ENCODE assay signal across 8 cellular contexts in the genomic region with DNA sequence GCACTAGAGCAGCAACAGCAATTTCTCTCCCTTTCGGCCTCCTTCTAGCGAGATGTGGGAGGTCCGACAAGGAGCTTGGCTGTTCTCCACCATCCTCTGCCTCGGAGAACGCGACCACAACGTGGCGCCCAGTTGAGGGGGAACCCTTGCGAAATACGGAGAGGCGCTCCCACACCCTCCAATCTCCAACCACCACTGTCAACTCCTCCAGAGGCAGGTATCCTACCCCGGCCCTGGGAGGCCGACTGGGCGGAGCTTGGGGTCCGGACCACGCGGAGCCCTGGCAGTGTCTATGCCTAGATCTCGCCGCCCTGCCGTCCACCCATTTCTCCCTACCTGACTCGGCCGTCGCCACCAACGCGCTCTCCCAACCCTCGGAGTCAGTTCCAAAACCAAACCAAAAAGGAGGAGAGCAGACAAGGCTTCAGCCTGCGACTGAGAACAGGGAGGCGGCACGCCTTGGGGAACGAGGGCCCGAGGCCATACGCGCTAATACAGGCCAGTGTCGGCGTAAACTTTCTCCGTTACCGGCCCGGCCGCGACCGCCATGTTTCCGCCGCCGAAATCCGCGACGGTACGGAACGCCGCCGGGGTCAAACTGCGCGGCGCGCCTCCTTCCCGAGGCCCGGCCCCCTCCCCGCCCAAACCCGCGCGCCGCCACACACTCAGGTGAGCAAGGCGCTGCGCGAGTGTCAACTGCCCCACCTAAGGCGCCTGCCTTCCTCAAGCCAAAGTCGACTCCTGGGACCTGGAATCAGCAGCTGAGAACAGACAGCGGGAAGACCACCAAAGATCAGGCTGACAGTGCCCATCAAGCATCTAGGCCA. TPM values are rescaled to one million over a fixed set of nuclear protein-coding genes. Genes with fewer than 3 reads are reported as not detected.
DNase-seq lines count a peak whose midpoint lies in the region; ATAC-seq and TF ChIP-seq lines count a peak whose summit lies in the region.

A gene with protein sequence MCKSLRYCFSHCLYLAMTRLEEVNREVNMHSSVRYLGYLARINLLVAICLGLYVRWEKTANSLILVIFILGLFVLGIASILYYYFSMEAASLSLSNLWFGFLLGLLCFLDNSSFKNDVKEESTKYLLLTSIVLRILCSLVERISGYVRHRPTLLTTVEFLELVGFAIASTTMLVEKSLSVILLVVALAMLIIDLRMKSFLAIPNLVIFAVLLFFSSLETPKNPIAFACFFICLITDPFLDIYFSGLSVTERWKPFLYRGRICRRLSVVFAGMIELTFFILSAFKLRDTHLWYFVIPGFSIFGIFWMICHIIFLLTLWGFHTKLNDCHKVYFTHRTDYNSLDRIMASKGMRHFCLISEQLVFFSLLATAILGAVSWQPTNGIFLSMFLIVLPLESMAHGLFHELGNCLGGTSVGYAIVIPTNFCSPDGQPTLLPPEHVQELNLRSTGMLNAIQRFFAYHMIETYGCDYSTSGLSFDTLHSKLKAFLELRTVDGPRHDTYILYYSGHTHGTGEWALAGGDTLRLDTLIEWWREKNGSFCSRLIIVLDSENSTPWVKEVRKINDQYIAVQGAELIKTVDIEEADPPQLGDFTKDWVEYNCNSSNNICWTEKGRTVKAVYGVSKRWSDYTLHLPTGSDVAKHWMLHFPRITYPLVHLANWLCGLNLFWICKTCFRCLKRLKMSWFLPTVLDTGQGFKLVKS (minus strand): TSS at position 570 of the 827 bp plus-strand sequence. CDS start 5,568 bp downstream, outside the sequence.

- peak within 1 kb of the TSS; percentile 89 for H3K4me3 Mint-ChIP-seq in Calu3 (ENCODE audit: low read depth, unreplicated experiment)

- H3K4me2 ChIP-seq in OCI-LY7 (ENCODE audit: low read length), result peak within 1 kb of the TSS; percentile 78

- peak within 1 kb of the TSS; percentile 81 for H3K27ac Mint-ChIP-seq in Calu3 (ENCODE audit: unreplicated experiment)

- CTCF ChIA-PET in Calu3 (lab: Charles Lee), result no interaction called here
- CTCF ChIA-PET in OCI-LY7 (lab: Charles Lee; ENCODE audit: unreplicated experiment), result interaction anchor here (0.6 kb wide), 2 partner anchors 346 to 580 kb away, joined by 3 to 5 read pairs; no protein-coding TSS in a partner anchor

- BruUV-seq in Calu3 (replicated peaks; lab: Mats Ljungman, UMichigan), result TSS peak; percentile 93
- TSS peak; percentile 94 for BruUV-seq in OCI-LY7 (replicated peaks; lab: Mats Ljungman, UMichigan)

- H3K4me1 Mint-ChIP-seq in Calu3 (ENCODE audit: low read depth, unreplicated experiment), result peaks cover 38% of the 10 kb centered on the region

- H3K36me3 Mint-ChIP-seq in Calu3 (ENCODE audit: insufficient read depth, unreplicated experiment), result peaks cover 30% of the 10 kb centered on the region

- intact Hi-C loops in Calu3 (cut with micrococcal nuclease; ENCODE audit: unreplicated experiment) (loop anchor here (10.0 kb wide), 1 partner anchor 335 kb away; a partner anchor contains a TSS), OCI-LY7 (cut with micrococcal nuclease; ENCODE audit: unreplicated experiment) (no loop called here)

- no peaks in the 10 kb centered on the region for H3K9me3 Mint-ChIP-seq in Calu3 (ENCODE audit: low read depth, unreplicated experiment)

- TF ChIP-seq CTCF in Calu3 (IDR thresholded peaks at IDR 0.05; ENCODE audit: unreplicated experiment) (no peak), OCI-LY7 (conservative IDR thresholded peaks at IDR 0.05; ENCODE audit: low read length) (no peak), epithelial cell of esophagus (IDR thresholded peaks at IDR 0.05; ENCODE audit: insufficient read depth, low read depth, low read length, missing control alignments) (no peak)

- POLR2A ChIA-PET in OCI-LY7 (lab: Charles Lee), result interaction anchor here (0.6 to 1.2 kb wide), 5 partner anchors 11 to 1008 kb away, joined by 3 to 9 read pairs (median 3); a partner anchor contains a TSS

- H3K27me3 ChIP-seq in mononuclear cell (ENCODE audit: insufficient read depth, low read length), result no peaks in the 10 kb centered on the region

- H3K36me3 ChIP-seq in OCI-LY7 (ENCODE audit: insufficient read depth, low read length), result no peaks in the 10 kb centered on the region

- peak within 1 kb of the TSS; percentile 66 for H3K4me3 ChIP-seq in OCI-LY7 (ENCODE audit: low read depth, low read length, poor library complexity, severe bottlenecking)
- H3K4me3 ChIP-seq in epithelial cell of esophagus (ENCODE audit: low read length), result peak within 1 kb of the TSS; percentile 84
- H3K4me3 ChIP-seq in mononuclear cell (ENCODE audit: low read length), result peak within 1 kb of the TSS; percentile 88

- no peaks in the 10 kb centered on the region for H4K20me1 ChIP-seq in OCI-LY7 (ENCODE audit: insufficient read depth, low read length)

- ATAC-seq in GM21381 (IDR thresholded peaks at IDR 0.05; ENCODE audit: unreplicated experiment), result peak; percentile 83

- H2AFZ ChIP-seq in OCI-LY7 (ENCODE audit: low read length), result peak within 1 kb of the TSS; percentile 66; the same call in 1 of the 2 replicates

- no peaks in the 10 kb centered on the region for H3K27me3 Mint-ChIP-seq in Calu3 (ENCODE audit: unreplicated experiment)

- H3K79me2 ChIP-seq in OCI-LY7 (ENCODE audit: insufficient read depth, low read depth, low read length), result no peaks in the 10 kb centered on the region

- H3K9me3 ChIP-seq in OCI-LY7 (ENCODE audit: low read length) (no peaks in the 10 kb centered on the region), mononuclear cell (ENCODE audit: low read depth, low read length) (no peaks in the 10 kb centered on the region)

- peaks cover 6% of the 10 kb centered on the region for H3K4me1 ChIP-seq in OCI-LY7 (ENCODE audit: insufficient read depth, low read length, poor library complexity, severe bottlenecking)
- H3K4me1 ChIP-seq in mononuclear cell (ENCODE audit: insufficient read depth, low read length), result peaks cover 14% of the 10 kb centered on the region

- H3K27ac ChIP-seq in OCI-LY7 (ENCODE audit: low read depth, low read length, poor library complexity, severe bottlenecking), result peak within 1 kb of the TSS; percentile 48

- DNase-seq in Calu3 (peak; percentile 88), HUDEP-2 (lab: John Stamatoyannopoulos, UW; ENCODE audit: unreplicated experiment in 76 of 76) (peak in 75 of 76 experiments; percentile 18 to 97 (median 70)), OCI-LY7 (ENCODE audit: low spot score) (peak; percentile 52), activated T-cell treated with anti-CD3 and anti-CD28 coated beads for 24 hours (ENCODE audit: low read depth) (peak; percentile 83), epithelial cell of esophagus (ENCODE audit: low read depth) (peak; percentile 87)
- peak; percentile 78 to 79 for DNase-seq in stimulated activated CD8-positive, alpha-beta memory T cell treated with anti-CD3 and anti-CD28 coated beads, Interleukin-2, amount 100 ng/mL, for 48 hours (ENCODE audit: low read depth in 2 of 2)

- no peaks in the 10 kb centered on the region for H3K9me2 ChIP-seq in OCI-LY7 (ENCODE audit: insufficient read depth, low read length)

RNA-seq across cellular contexts. Expression of the gene that starts here (rescaled TPM):
- total RNA-seq in Calu3 (2022), result 16.9 and 20.6 TPM in 2 replicates
- total RNA-seq in OCI-LY7 (2014; rRNA removed; shearing (Covaris generic)), result 3.5 and 8.5 TPM in 2 replicates
- 9.2 and 10.1 TPM in 2 replicates for total RNA-seq in OCI-LY7 (2022)
- total RNA-seq in mononuclear cell, result 14.2 TPM

Comparison
In these comparisons a context has a peak if more than half of its experiments do, and no peak if none do; other contexts are left out.
1. Peak in every context shown above with its lines: DNase-seq, ATAC-seq, H3K4me3 ChIP-seq and H3K27ac ChIP-seq.